In the genomic region with DNA sequence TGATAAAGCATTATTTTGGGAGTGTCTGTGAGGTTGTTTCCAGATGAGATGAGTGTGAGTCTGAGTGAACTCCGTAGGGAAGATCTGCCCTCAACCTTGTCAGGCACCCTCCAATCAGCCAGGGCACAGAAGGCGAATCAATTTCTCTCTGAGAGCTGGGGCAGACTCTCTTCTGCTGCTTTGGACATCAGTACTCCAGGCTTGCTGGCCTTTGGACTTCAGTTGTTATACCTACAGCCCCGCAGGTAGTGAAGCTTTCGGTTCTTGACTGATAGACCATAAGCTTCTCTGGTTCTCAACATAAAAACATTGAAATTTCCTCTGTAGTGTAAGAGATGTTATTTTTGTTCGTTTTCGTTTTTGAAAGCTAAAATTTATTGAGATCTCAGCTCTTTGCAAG, we compare ENCODE assay signal across 1 cellular context.
TF ChIP-seq lines count a peak whose summit lies in the region.

No MANE protein-coding gene starts in this region.

TF ChIP-seq in HepG2, 621 proteins besides CTCF, POLR2A, EP300 and RAD21 (continued from another document):
- TF ChIP-seq, protein P1, sequence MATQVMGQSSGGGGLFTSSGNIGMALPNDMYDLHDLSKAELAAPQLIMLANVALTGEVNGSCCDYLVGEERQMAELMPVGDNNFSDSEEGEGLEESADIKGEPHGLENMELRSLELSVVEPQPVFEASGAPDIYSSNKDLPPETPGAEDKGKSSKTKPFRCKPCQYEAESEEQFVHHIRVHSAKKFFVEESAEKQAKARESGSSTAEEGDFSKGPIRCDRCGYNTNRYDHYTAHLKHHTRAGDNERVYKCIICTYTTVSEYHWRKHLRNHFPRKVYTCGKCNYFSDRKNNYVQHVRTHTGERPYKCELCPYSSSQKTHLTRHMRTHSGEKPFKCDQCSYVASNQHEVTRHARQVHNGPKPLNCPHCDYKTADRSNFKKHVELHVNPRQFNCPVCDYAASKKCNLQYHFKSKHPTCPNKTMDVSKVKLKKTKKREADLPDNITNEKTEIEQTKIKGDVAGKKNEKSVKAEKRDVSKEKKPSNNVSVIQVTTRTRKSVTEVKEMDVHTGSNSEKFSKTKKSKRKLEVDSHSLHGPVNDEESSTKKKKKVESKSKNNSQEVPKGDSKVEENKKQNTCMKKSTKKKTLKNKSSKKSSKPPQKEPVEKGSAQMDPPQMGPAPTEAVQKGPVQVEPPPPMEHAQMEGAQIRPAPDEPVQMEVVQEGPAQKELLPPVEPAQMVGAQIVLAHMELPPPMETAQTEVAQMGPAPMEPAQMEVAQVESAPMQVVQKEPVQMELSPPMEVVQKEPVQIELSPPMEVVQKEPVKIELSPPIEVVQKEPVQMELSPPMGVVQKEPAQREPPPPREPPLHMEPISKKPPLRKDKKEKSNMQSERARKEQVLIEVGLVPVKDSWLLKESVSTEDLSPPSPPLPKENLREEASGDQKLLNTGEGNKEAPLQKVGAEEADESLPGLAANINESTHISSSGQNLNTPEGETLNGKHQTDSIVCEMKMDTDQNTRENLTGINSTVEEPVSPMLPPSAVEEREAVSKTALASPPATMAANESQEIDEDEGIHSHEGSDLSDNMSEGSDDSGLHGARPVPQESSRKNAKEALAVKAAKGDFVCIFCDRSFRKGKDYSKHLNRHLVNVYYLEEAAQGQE (IDR thresholded peaks at IDR 0.05; ENCODE audit: borderline replicate concordance in 1 of 2, low read depth in 1 of 2, low read length in 2 of 2), result no peak
